In the genomic region with DNA sequence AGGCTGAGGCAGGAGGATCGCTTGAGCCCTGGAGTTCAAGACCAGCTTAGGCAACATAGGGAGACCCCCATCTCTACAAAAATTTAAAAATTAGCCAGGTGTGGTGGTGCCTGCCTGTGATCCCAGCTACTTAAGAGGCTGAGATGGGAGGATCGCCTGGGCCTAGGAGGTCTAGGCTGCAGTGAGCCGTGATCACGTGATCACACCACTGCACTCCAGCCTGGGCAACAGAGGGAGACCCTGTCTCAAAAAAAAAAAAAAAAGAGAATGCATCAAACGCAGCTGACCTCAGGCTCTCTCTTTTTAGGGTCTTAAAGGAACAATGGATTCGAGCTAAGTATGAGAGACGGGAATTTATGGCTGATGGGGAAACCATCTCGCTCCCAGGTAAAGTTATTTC, we compare ENCODE assay signal across 1 cellular context. TPM values are rescaled to one million over a fixed set of nuclear protein-coding genes. Genes with fewer than 3 reads are reported as not detected.
"Had no signal": no experiment of that assay in that cellular context is flagged by ENCODE, and none has a peak within 500 bp of the region (broad histone marks: within the 10 kb centered on the region; RNA-seq: fewer than 3 reads in every experiment).

No MANE protein-coding gene starts in this region.

RNA-seq across cellular contexts. Expression of gene ADAP2, which starts 9.8 kb away (rescaled TPM):
- total RNA-seq: HT1080 had no signal
